In genomic region chr14:63045612-63046320, GRCh38 we compare ENCODE assay signal across 9 cellular contexts. TPM values are rescaled to one million over a fixed set of nuclear protein-coding genes. Genes with fewer than 3 reads are reported as not detected.
DNase-seq lines count a peak whose midpoint lies in the region; ATAC-seq, FAIRE-seq and TF ChIP-seq lines count a peak whose summit lies in the region.
"Had no signal": no experiment of that assay in that cellular context is flagged by ENCODE, and none has a peak within 500 bp of the region (broad histone marks: within the 10 kb centered on the region; RNA-seq: fewer than 3 reads in every experiment).

No MANE protein-coding gene starts in this region.

- ATAC-seq in upper lobe of left lung (ENCODE audit: low FRiP score in 2 of 2) (peak; percentile 59 to 66), GM21737 (IDR thresholded peaks at IDR 0.05; ENCODE audit: unreplicated experiment) (no peak)
- ATAC-seq: HCT116 had no signal

- H3K27ac ChIP-seq in kidney (ENCODE audit: low read depth in 2 of 2, low read length in 2 of 2) (no peak overlapping the region), upper lobe of left lung (no peak overlapping the region)

- DNase-seq in EL (peak; percentile 45), NCI-H1417 (lab: John Stamatoyannopoulos, UW) (peak; percentile 82 to 94 (median 93)), astrocyte of the hippocampus (ENCODE audit: low read depth, low spot score) (peak; percentile 78), kidney (peak; percentile 68), upper lobe of left lung (peak in 1 of 2 donors; percentile 83), SIG-M5 (lab: John Stamatoyannopoulos, UW) (no peak)
- no peak for DNase-seq in activated naive CD4-positive, alpha-beta T cell (lab: John Stamatoyannopoulos, UW)

- H3K4me1 ChIP-seq in kidney (ENCODE audit: control insufficient read depth in 1 of 2, insufficient read depth in 1 of 2, low read depth in 1 of 2, low read length in 2 of 2) (no peaks in the 10 kb centered on the region), upper lobe of left lung (peaks cover 12 to 15% (median 13%) of the 10 kb centered on the region in 4 donors)

- H3K4me3 ChIP-seq in kidney (ENCODE audit: low read length in 2 of 2) (no peak overlapping the region), upper lobe of left lung (peak overlapping the region in 3 of 4 donors; percentile 21 to 35 (median 25))

- TF ChIP-seq EP300 in upper lobe of left lung (IDR thresholded peaks at IDR 0.05): no peak

- TF ChIP-seq POLR2A in upper lobe of left lung (IDR thresholded peaks at IDR 0.05): no peak

- no peak overlapping the region for H3K9ac ChIP-seq in kidney (ENCODE audit: low read length in 2 of 2)

- peaks cover 2 to 21% (median 12%) of the 10 kb centered on the region in 4 donors for H3K27me3 ChIP-seq in upper lobe of left lung

- TF ChIP-seq CTCF in kidney (IDR thresholded peaks at IDR 0.05; ENCODE audit: borderline replicate concordance, extremely low read depth, insufficient read depth) (no peak), upper lobe of left lung (IDR thresholded peaks at IDR 0.05) (no peak)

- H3K9me3 ChIP-seq in kidney (ENCODE audit: control insufficient read depth in 1 of 2, low read length in 2 of 2) (no peaks in the 10 kb centered on the region), upper lobe of left lung (no peaks in the 10 kb centered on the region)

- 3 to 7% methylated on average over 7 to 41 of the region's 70 CpGs for WGBS in upper lobe of left lung, 2 donors

- intact Hi-C loops in kidney (cut with DNase I): no loop called here

- H3K36me3 ChIP-seq in kidney (ENCODE audit: control insufficient read depth in 1 of 2, insufficient read depth in 2 of 2, low read length in 2 of 2) (no peaks in the 10 kb centered on the region), upper lobe of left lung (no peaks in the 10 kb centered on the region)

- FAIRE-seq in kidney (lab: Jason Lieb, UNC): no peak

RNA-seq across cellular contexts. Expression of gene KCNH5, which starts 0.5 kb away (rescaled TPM):
- total RNA-seq in kidney (not detected), upper lobe of left lung (under 1 TPM in 2 of 6 donors, not detected in 4; under 0.01 to 0.22 TPM)
- polyA plus RNA-seq in kidney (ENCODE audit: insufficient read depth, low read depth, low replicate concordance): not detected

Comparison
In these comparisons a context has a peak if more than half of its experiments do, and no peak if none do; other contexts are left out.
1. DNase-seq: peak in EL (single experiment), NCI-H1417 (3 of 3), astrocyte of the hippocampus (single experiment) and kidney (single experiment); none in activated naive CD4-positive, alpha-beta T cell (0 of 4) and SIG-M5 (single experiment).
2. H3K4me3 ChIP-seq: peak in upper lobe of left lung (3 of 4); none in kidney (0 of 2).